In genomic region chr16:66898933-66899309, GRCh38 we compare ENCODE assay signal across 1 cellular context.
TF ChIP-seq lines count a peak whose summit lies in the region.

No MANE protein-coding gene starts in this region.

TF ChIP-seq in H1, 55 proteins besides CTCF, POLR2A, EP300 and RAD21:
- TF ChIP-seq POLR2AphosphoS5 (IDR thresholded peaks at IDR 0.05; ENCODE audit: low read depth, low read length) (no peak), KDM1A (IDR thresholded peaks at IDR 0.05; ENCODE audit: borderline replicate concordance, low read length) (peak; percentile 23; the same call in 1 of the 2 replicates)
